ENCODE assay signal across 2 cellular contexts in genomic region chr4:57068237-57068981, GRCh38.
TF ChIP-seq lines count a peak whose summit lies in the region.

No MANE protein-coding gene starts in this region.

TF ChIP-seq in neural cell, 6 proteins besides CTCF, POLR2A, EP300 and RAD21 (continued from another document):
- TF ChIP-seq REST (IDR thresholded peaks at IDR 0.05; ENCODE audit: borderline replicate concordance): peak; percentile 54

TF ChIP-seq in HEK293T, 16 proteins besides CTCF, POLR2A, EP300 and RAD21 (continued from another document):
- TF ChIP-seq FOXA1 (IDR thresholded peaks at IDR 0.05) (no peak), TARDBP (IDR thresholded peaks at IDR 0.05) (no peak), HDGF (IDR thresholded peaks at IDR 0.05; ENCODE audit: borderline replicate concordance) (no peak), BHLHE40 (IDR thresholded peaks at IDR 0.05; ENCODE audit: borderline replicate concordance) (no peak), FOXM1 (IDR thresholded peaks at IDR 0.05; ENCODE audit: borderline replicate concordance) (no peak), L3MBTL2 (conservative IDR thresholded peaks at IDR 0.05) (no peak)
